9 cellular contexts compared by ENCODE assay signal in the genomic region with DNA sequence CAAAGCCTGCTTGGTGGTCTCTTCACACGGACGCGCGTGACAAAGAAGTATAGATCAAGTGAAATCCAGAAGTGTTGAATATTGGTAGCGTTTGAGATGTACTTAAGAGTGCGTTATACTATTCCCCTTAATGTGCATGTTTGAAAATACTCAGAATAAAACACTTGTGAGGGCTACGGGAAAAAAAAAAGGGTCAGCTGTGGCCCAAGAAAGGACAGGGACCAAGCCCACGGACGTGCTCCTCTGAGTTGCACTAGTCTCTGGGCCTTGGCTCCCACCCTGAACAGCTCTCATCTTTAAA. TPM values are rescaled to one million over a fixed set of nuclear protein-coding genes. Genes with fewer than 3 reads are reported as not detected.
DNase-seq lines count a peak whose midpoint lies in the region; ATAC-seq, FAIRE-seq and TF ChIP-seq lines count a peak whose summit lies in the region.
"Had no signal": no experiment of that assay in that cellular context is flagged by ENCODE, and none has a peak within 500 bp of the region (broad histone marks: within the 10 kb centered on the region; RNA-seq: fewer than 3 reads in every experiment).

No MANE protein-coding gene starts in this region.

- TF ChIP-seq CTCF in A673 (conservative IDR thresholded peaks at IDR 0.05; ENCODE audit: low read depth, low read length): no peak
- no peak for TF ChIP-seq CTCF in bronchial epithelial cell (IDR thresholded peaks at IDR 0.05; ENCODE audit: insufficient read depth, low read length, severe bottlenecking)

- H3K9me3 ChIP-seq in A673 (ENCODE audit: low read depth, low read length, poor library complexity, severe bottlenecking): no peaks in the 10 kb centered on the region
- no peaks in the 10 kb centered on the region for H3K9me3 ChIP-seq in muscle layer of colon (ENCODE audit: low read length)

- no peaks in the 10 kb centered on the region for H3K27me3 ChIP-seq in A673 (replicated peaks; ENCODE audit: insufficient read depth, low read depth, low read length, poor library complexity)
- H3K27me3 ChIP-seq in bronchial epithelial cell (ENCODE audit: control insufficient read depth, insufficient read depth, low read length): no peaks in the 10 kb centered on the region
- no peaks in the 10 kb centered on the region for H3K27me3 ChIP-seq in muscle layer of colon (ENCODE audit: control insufficient read depth in 1 of 2, insufficient read depth in 2 of 2, low read length in 2 of 2)

- intact Hi-C loops in A673 (cut with micrococcal nuclease; ENCODE audit: unreplicated experiment): no loop called here

- BruUV-seq in A673 (replicated peaks; lab: Mats Ljungman, UMichigan): TSS peak; percentile 99

- CTCF ChIA-PET in A673 (lab: Charles Lee): no interaction called here

- no peak for DNase-seq in A673 (ENCODE audit: low spot score)
- DNase-seq in bronchial epithelial cell (ENCODE audit: low read depth): no peak
- DNase-seq in UCSD-AML1 (lab: John Stamatoyannopoulos, UW; ENCODE audit: unreplicated experiment): no peak
- no peak for DNase-seq in HuH-7.5 (ENCODE audit: low spot score)
- no peak for DNase-seq in CD1c-positive myeloid dendritic cell (ENCODE audit: extremely low spot score)

- H3K9ac ChIP-seq in muscle layer of colon (ENCODE audit: low read length): peak overlapping the region; percentile 89

- POLR2A ChIA-PET in A673 (lab: Charles Lee; ENCODE audit: low non-redundant PET): interaction anchor here (0.6 kb wide), 1 partner anchor 35 kb away, joined by 3 read pairs; no protein-coding TSS in a partner anchor

- no peak for FAIRE-seq in bronchial epithelial cell (lab: Jason Lieb, UNC)

- H3K36me3 ChIP-seq in A673 (ENCODE audit: insufficient read depth, low read length, poor library complexity, severe bottlenecking) (peaks cover 27% of the 10 kb centered on the region), bronchial epithelial cell (ENCODE audit: control insufficient read depth, insufficient read depth, low read length) (peaks cover 17% of the 10 kb centered on the region), muscle layer of colon (ENCODE audit: insufficient read depth, low read length) (peaks cover 30% of the 10 kb centered on the region)

- H3K27ac ChIP-seq in A673 (ENCODE audit: low read depth, low read length, poor library complexity, severe bottlenecking): peak overlapping the region; percentile 83
- peak overlapping the region; percentile 98 for H3K27ac ChIP-seq in muscle layer of colon (ENCODE audit: low read depth, low read length)

- H3K4me3 ChIP-seq in A673 (ENCODE audit: low read depth, low read length, poor library complexity, severe bottlenecking): peak overlapping the region; percentile 99
- H3K4me3 ChIP-seq in bronchial epithelial cell (ENCODE audit: low read depth, low read length): peak overlapping the region; percentile 57
- peak overlapping the region; percentile 85 to 98 for H3K4me3 ChIP-seq in muscle layer of colon (ENCODE audit: low read depth in 1 of 2, low read length in 2 of 2)

- H3K4me1 ChIP-seq in A673 (ENCODE audit: insufficient read depth, low read length, poor library complexity, severe bottlenecking): peaks cover 7% of the 10 kb centered on the region
- peaks cover 8% of the 10 kb centered on the region for H3K4me1 ChIP-seq in muscle layer of colon (ENCODE audit: insufficient read depth, low read length)

- peak; percentile 4 for ATAC-seq in HG03457 (IDR thresholded peaks at IDR 0.05; ENCODE audit: unreplicated experiment)
- no peak for ATAC-seq in GM18909 (IDR thresholded peaks at IDR 0.05; ENCODE audit: poor library complexity, unreplicated experiment)

RNA-seq across cellular contexts. Expression of gene RBM42, which starts 0.6 kb away (rescaled TPM):
- 104 and 106 TPM in 2 replicates for total RNA-seq in A673 (2021)
- 33.4 and 37.8 TPM in 2 replicates for total RNA-seq in bronchial epithelial cell

RNA-seq across cellular contexts. Expression of gene ETV2, which starts 13.3 kb away (rescaled TPM):
- total RNA-seq in A673 (2021) (0.73 and 1.3 TPM in 2 replicates), bronchial epithelial cell (under 0.01 and 0.38 TPM in 2 replicates)

RNA-seq across cellular contexts. Expression of gene HAUS5, which starts 15.7 kb away (rescaled TPM):
- 31.1 and 33.5 TPM in 2 replicates for total RNA-seq in A673 (2021)
- 3.9 and 4.2 TPM in 2 replicates for total RNA-seq in bronchial epithelial cell

RNA-seq across cellular contexts. Expression of gene COX6B1, which starts 19.9 kb away (rescaled TPM):
- total RNA-seq in A673 (2021) (456 and 467 TPM in 2 replicates), bronchial epithelial cell (217 and 224 TPM in 2 replicates)

RNA-seq across cellular contexts. Expression of gene UPK1A, which starts 38.1 kb away (rescaled TPM):
- total RNA-seq in A673 (2021): not detected in 2 replicates
- total RNA-seq in bronchial epithelial cell: 0.38 TPM in 1 of 2 replicates, not detected in the other
- total RNA-seq: SK-MEL-5 had no signal
